ENCODE assay signal across 17 cellular contexts in the genomic region with DNA sequence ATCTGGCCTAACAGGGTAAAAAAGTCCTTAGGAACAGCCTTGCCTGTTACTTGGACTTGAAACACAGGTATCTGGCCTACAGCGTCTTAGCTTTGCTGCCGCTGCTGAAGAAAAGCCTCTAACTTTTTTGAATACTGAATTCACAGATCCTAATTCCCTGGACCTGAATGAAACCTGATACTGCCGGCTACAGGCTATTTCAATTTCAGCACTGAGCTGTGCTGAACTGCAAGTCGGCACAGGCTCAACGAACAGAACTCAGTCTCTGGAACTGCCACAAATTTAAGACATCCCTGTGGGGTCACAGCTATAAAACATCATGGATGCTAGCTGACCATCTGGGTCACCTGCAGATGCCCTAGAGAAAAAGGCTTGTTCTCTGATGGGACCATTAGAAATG. TPM values are rescaled to one million over a fixed set of nuclear protein-coding genes. Genes with fewer than 3 reads are reported as not detected.
A peak's percentile ranks its signal among the peaks of the same experiment; 100 is the strongest.
DNase-seq lines count a peak whose midpoint lies in the region; ATAC-seq and TF ChIP-seq lines count a peak whose summit lies in the region.
"Had no signal": no experiment of that assay in that cellular context is flagged by ENCODE, and none has a peak within 500 bp of the region (broad histone marks: within the 10 kb centered on the region; RNA-seq: fewer than 3 reads in every experiment).

No MANE protein-coding gene starts in this region.

- no peak overlapping the region; the same call in 1 of the 2 replicates for H3K4me2 ChIP-seq in IMR-90 (ENCODE audit: low read depth, low read length)

- no peak overlapping the region for H4K5ac ChIP-seq in IMR-90 (ENCODE audit: low read depth, low read length)

- no peak overlapping the region for H2BK15ac ChIP-seq in IMR-90 (ENCODE audit: low read depth, low read length)

- no peaks in the 10 kb centered on the region for H3K9me3 ChIP-seq in IMR-90 (ENCODE audit: control insufficient read depth, insufficient read depth, low read length)
- H3K9me3 ChIP-seq in spleen = no peaks in the 10 kb centered on the region
- H3K9me3 ChIP-seq: gastroesophageal sphincter, stomach had no signal

- intact Hi-C loops in IMR-90 (cut with micrococcal nuclease) (no loop called here), spleen (cut with DNase I; ENCODE audit: low total_unique reads) (no loop called here)

- DNase-seq in AG20443 (ENCODE audit: low spot score) (peak; percentile 27), IMR-90 (peak; percentile 43), astrocyte of the spinal cord (ENCODE audit: low read depth, low spot score) (peak; percentile 38), left kidney (ENCODE audit: low read depth, low spot score) (peak; percentile 69), NCI-H2171 (lab: John Stamatoyannopoulos, UW) (no peak), spleen (no peak), DMS 273 treated with DMSO at 0.1 percent for 48 hours (lab: John Stamatoyannopoulos, UW) (no peak)
- DNase-seq in activated CD4-positive, CD25-positive, alpha-beta regulatory T cell (lab: John Stamatoyannopoulos, UW) = no peak
- DNase-seq: activated naive CD4-positive, alpha-beta T cell treated with anti-CD3 and anti-CD28 coated beads, Interleukin-2, amount 50 U/mL, for 16 hours; HCEC 1CT; NCI-H2227 treated with DMSO at 0.1 percent for 48 hours; right cardiac atrium; stomach had no signal

- H2AK5ac ChIP-seq in IMR-90 (ENCODE audit: low read depth, low read length) = no peak overlapping the region

- H2BK120ac ChIP-seq in IMR-90 (ENCODE audit: low read depth, low read length) = no peak overlapping the region

- CTCF ChIA-PET in IMR-90 (lab: Yijun Ruan, JAX) = interaction anchor here (0.6 kb wide), 1 partner anchor 76 kb away, joined by 11 read pairs; no protein-coding TSS in a partner anchor

- no TSS peak for BruUV-seq in IMR-90 (replicated peaks; lab: Mats Ljungman, UMichigan)

- H3K4ac ChIP-seq in IMR-90 (ENCODE audit: low read depth, low read length) = no peak overlapping the region

- no peak overlapping the region for H3K14ac ChIP-seq in IMR-90 (replicated peaks; ENCODE audit: low read depth, low read length)

- peak; percentile 59 for ATAC-seq in IMR-90 (ENCODE audit: low read depth)
- ATAC-seq: gastroesophageal sphincter, right cardiac atrium had no signal

- no peak overlapping the region for H2BK5ac ChIP-seq in IMR-90 (ENCODE audit: low read depth, low read length, poor library complexity, severe bottlenecking)

- H3K36me3 ChIP-seq in IMR-90 (ENCODE audit: control insufficient read depth, insufficient read depth, low read length) (no peaks in the 10 kb centered on the region), spleen (no peaks in the 10 kb centered on the region)
- H3K36me3 ChIP-seq: gastroesophageal sphincter, stomach had no signal

- TF ChIP-seq POLR2A in IMR-90 (IDR thresholded peaks at IDR 0.05; ENCODE audit: low read depth, low read length) (no peak), spleen (IDR thresholded peaks at IDR 0.05) (no peak)

- no peak overlapping the region for H3K9ac ChIP-seq in IMR-90 (ENCODE audit: low read depth, low read length)

- no peaks in the 10 kb centered on the region for H3K4me1 ChIP-seq in IMR-90 (ENCODE audit: control insufficient read depth, insufficient read depth, low read length)
- H3K4me1 ChIP-seq in spleen = no peaks in the 10 kb centered on the region
- H3K4me1 ChIP-seq: gastroesophageal sphincter had no signal

- H3K4me3 ChIP-seq in IMR-90 (ENCODE audit: insufficient read depth, low read depth, low read length) (no peak overlapping the region), astrocyte of the spinal cord (ENCODE audit: low read depth, low read length) (no peak overlapping the region), spleen (no peak overlapping the region)
- H3K4me3 ChIP-seq: gastroesophageal sphincter, stomach had no signal

- in situ Hi-C loops in IMR-90 (cut with MboI; ENCODE audit: low sequenced_read_pairs) = no loop called here
- in situ Hi-C loops in astrocyte of the spinal cord (cut with HindIII; ENCODE audit: low sequenced_read_pairs) = no loop called here

- no peak for TF ChIP-seq CTCF in IMR-90 (conservative IDR thresholded peaks at IDR 0.05; ENCODE audit: low read depth, low read length)
- TF ChIP-seq CTCF in astrocyte of the spinal cord (IDR thresholded peaks at IDR 0.05; ENCODE audit: low read depth, low read length) = no peak
- TF ChIP-seq CTCF in spleen (IDR thresholded peaks at IDR 0.05 in 8 of 11, conservative IDR thresholded peaks at IDR 0.05 in 3 of 11) = no peak

- no peak overlapping the region for H2BK20ac ChIP-seq in IMR-90 (ENCODE audit: low read depth, low read length)

- no peak overlapping the region for H3K56ac ChIP-seq in IMR-90 (ENCODE audit: extremely low read depth, insufficient read depth, low read length)

- no peaks in the 10 kb centered on the region for H3K79me1 ChIP-seq in IMR-90 (ENCODE audit: low read depth in 1 of 2, low read length in 2 of 2)

- no peak overlapping the region for H4K91ac ChIP-seq in IMR-90 (ENCODE audit: insufficient read depth, low read depth, low read length)

- H4K8ac ChIP-seq in IMR-90 (ENCODE audit: low read depth in 2 of 2, low read length in 2 of 2) = no peak overlapping the region

- TF ChIP-seq RAD21 in IMR-90 (IDR thresholded peaks at IDR 0.05; ENCODE audit: low read length) = no peak

- H4K20me1 ChIP-seq in IMR-90 (ENCODE audit: insufficient read depth, low read length) = no peaks in the 10 kb centered on the region

- no peaks in the 10 kb centered on the region for H3K9me1 ChIP-seq in IMR-90 (ENCODE audit: insufficient read depth, low read length)

- H3K18ac ChIP-seq in IMR-90 (ENCODE audit: low read depth, low read length) = no peak overlapping the region

- dilution Hi-C loops in IMR-90 (cut with HindIII; ENCODE audit: low sequenced_read_pairs, unreplicated experiment) = no loop called here

- WGBS in IMR-90 (ENCODE audit: extremely low coverage in 2 of 2, insufficient read length in 1 of 2), 2 experiments = 21% methylated on average over 3 of the region's 5 CpGs; no CpG with 5 or more reads in 1 of the 2 experiments
- 31 to 67% (median 49%) methylated on average over 3 to 5 of the region's 5 CpGs for WGBS in spleen, 5 donors

- no peak overlapping the region for H2AK9ac ChIP-seq in IMR-90 (replicated peaks; ENCODE audit: low read depth, low read length, poor library complexity)

- no peak overlapping the region for H3K23ac ChIP-seq in IMR-90 (ENCODE audit: low read depth, low read length)

- H3K27ac ChIP-seq in IMR-90 (ENCODE audit: insufficient read depth, low read length) (no peak overlapping the region), spleen (no peak overlapping the region)
- H3K27ac ChIP-seq: gastroesophageal sphincter, stomach had no signal

- no peak overlapping the region for H2AFZ ChIP-seq in IMR-90 (replicated peaks; ENCODE audit: low read length, poor library complexity)

- H3K27me3 ChIP-seq in IMR-90 (ENCODE audit: control insufficient read depth, insufficient read depth, low read length) = no peaks in the 10 kb centered on the region; the same call in 1 of the 2 replicates
- peaks cover 0 to 12% (median 0%) of the 10 kb centered on the region in 7 donors for H3K27me3 ChIP-seq in spleen (replicated peaks in 1 of 7)

- POLR2A ChIA-PET in IMR-90 (lab: Charles Lee; ENCODE audit: unreplicated experiment) = no interaction called here

TF ChIP-seq in IMR-90, 13 proteins besides CTCF, POLR2A, EP300 and RAD21:
- TF ChIP-seq, protein P1, sequence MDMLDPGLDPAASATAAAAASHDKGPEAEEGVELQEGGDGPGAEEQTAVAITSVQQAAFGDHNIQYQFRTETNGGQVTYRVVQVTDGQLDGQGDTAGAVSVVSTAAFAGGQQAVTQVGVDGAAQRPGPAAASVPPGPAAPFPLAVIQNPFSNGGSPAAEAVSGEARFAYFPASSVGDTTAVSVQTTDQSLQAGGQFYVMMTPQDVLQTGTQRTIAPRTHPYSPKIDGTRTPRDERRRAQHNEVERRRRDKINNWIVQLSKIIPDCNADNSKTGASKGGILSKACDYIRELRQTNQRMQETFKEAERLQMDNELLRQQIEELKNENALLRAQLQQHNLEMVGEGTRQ (IDR thresholded peaks at IDR 0.05; ENCODE audit: low read depth, low read length) = no peak
- TF ChIP-seq MAFK (IDR thresholded peaks at IDR 0.05; ENCODE audit: low read depth, low read length) = no peak
- TF ChIP-seq FOS (IDR thresholded peaks at IDR 0.05; ENCODE audit: low read depth, low read length) = no peak
- no peak for TF ChIP-seq RCOR1 (IDR thresholded peaks at IDR 0.05; ENCODE audit: insufficient replicate concordance, low read length)
- no peak for TF ChIP-seq CHD1 (IDR thresholded peaks at IDR 0.05; ENCODE audit: low read depth, low read length)
- TF ChIP-seq, protein P2, sequence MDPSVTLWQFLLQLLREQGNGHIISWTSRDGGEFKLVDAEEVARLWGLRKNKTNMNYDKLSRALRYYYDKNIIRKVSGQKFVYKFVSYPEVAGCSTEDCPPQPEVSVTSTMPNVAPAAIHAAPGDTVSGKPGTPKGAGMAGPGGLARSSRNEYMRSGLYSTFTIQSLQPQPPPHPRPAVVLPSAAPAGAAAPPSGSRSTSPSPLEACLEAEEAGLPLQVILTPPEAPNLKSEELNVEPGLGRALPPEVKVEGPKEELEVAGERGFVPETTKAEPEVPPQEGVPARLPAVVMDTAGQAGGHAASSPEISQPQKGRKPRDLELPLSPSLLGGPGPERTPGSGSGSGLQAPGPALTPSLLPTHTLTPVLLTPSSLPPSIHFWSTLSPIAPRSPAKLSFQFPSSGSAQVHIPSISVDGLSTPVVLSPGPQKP (IDR thresholded peaks at IDR 0.05; ENCODE audit: borderline replicate concordance, low read depth, low read length) = no peak
- no peak for TF ChIP-seq MAZ (IDR thresholded peaks at IDR 0.05; ENCODE audit: borderline replicate concordance, low read depth, low read length)

RNA-seq across cellular contexts. Expression of a gene that starts 7.2 kb away (rescaled TPM):
- not detected in 2 replicates for total RNA-seq in IMR-90 (2012; rRNA removed)
- not detected in 2 replicates for polyA plus RNA-seq in IMR-90 (2012; rRNA removed)
- polyA plus RNA-seq in IMR-90 (2012; cell fraction: cytosol; rRNA removed) = 0.09 and 0.10 TPM in 2 replicates
- polyA plus RNA-seq in IMR-90 (2012; cell fraction: nucleus; rRNA removed; ENCODE audit: low replicate concordance) = 0.06 and 0.09 TPM in 2 replicates
- not detected for total RNA-seq in spleen
- not detected for polyA plus RNA-seq in spleen
- total RNA-seq: activated CD8-positive, alpha-beta memory T cell treated with anti-CD3 and anti-CD28 coated beads for 36 hours; gastroesophageal sphincter; myocyte; right cardiac atrium had no signal
- polyA plus RNA-seq: right cardiac atrium had no signal

RNA-seq across cellular contexts. Expression of a gene that starts 55.0 kb away (rescaled TPM):
- not detected in 2 replicates for total RNA-seq in IMR-90 (2012; rRNA removed)
- not detected in 2 replicates for polyA plus RNA-seq in IMR-90 (2012; rRNA removed)
- not detected in 2 replicates for polyA plus RNA-seq in IMR-90 (2012; cell fraction: cytosol; rRNA removed)
- not detected in 2 replicates for polyA plus RNA-seq in IMR-90 (2012; cell fraction: nucleus; rRNA removed; ENCODE audit: low replicate concordance)
- total RNA-seq in spleen = not detected
- polyA plus RNA-seq in spleen = not detected
- total RNA-seq: activated CD8-positive, alpha-beta memory T cell treated with anti-CD3 and anti-CD28 coated beads for 36 hours; gastroesophageal sphincter; kidney epithelial cell; myocyte; right cardiac atrium; stomach had no signal
- polyA plus RNA-seq: right cardiac atrium, stomach had no signal

Comparison
In these comparisons a context has a peak if more than half of its experiments do, and no peak if none do; other contexts are left out.
1. DNase-seq: peak in AG20443 (single experiment), IMR-90 (single experiment), astrocyte of the spinal cord (single experiment) and left kidney (single experiment); none in NCI-H2171 (single experiment), activated CD4-positive, CD25-positive, alpha-beta regulatory T cell (0 of 4), spleen (single experiment) and DMS 273 treated with DMSO at 0.1 percent for 48 hours (single experiment).